8 cellular contexts compared by ENCODE assay signal in the genomic region with DNA sequence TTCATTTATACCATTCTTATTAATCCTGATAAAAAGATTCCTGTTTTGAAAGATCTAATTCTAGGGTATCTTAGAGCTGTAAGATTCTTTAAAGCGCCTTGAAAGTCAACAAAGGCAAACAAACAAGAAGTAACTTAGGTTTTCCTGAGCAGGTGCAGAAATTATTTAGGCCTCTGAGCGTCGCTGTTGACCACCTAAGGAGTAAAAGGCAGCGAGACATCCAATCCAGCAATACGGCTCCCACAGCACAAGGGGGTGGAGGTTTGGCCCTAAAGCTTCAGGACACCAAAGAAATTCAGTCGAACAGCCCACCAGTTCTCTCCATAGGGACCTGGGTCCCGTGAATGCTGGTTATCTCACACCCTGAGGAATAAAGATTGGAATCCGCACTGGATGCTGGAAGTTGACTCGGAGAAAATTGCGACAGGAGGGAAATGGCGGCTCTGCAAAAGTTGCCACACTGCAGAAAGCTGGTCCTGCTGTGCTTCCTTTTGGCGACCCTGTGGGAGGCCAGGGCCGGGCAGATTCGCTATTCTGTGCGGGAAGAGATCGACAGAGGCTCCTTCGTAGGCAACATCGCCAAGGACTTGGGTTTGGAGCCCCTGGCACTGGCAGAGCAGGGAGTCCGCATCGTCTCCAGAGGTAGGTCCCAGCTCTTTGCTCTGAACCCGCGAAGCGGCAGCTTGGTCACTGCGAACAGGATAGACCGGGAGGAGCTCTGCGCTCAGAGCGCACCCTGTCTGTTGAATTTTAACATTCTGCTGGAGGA. TPM values are rescaled to one million over a fixed set of nuclear protein-coding genes. Genes with fewer than 3 reads are reported as not detected.
DNase-seq lines count a peak whose midpoint lies in the region; FAIRE-seq and TF ChIP-seq lines count a peak whose summit lies in the region.

Gene PCDHGA2 (plus strand): TSS at position 223 of the 769 bp plus-strand sequence.

- H3K36me3 Mint-ChIP-seq in CD8-positive, alpha-beta memory T cell, result peaks cover 3 to 16% (median 7%) of the 10 kb centered on the region in 3 donors

- intact Hi-C loops in colonic mucosa (cut with DNase I), result no loop called here

- no peak for DNase-seq in D721Med (ENCODE audit: insufficient read length, low spot score)
- peak; percentile 41 for DNase-seq in KBM-7
- no peak for DNase-seq in coronary artery (ENCODE audit: low spot score)
- no peak for DNase-seq in NOMO-1 treated with dmso at 0.1 percent for 144 hours (lab: John Stamatoyannopoulos, UW; ENCODE audit: unreplicated experiment)
- no peak for DNase-seq in epidermal melanocyte (ENCODE audit: insufficient read length, low spot score)
- no peak for DNase-seq in CD8-positive, alpha-beta memory T cell
- DNase-seq in colonic mucosa, result no peak

- no peaks in the 10 kb centered on the region for H3K4me1 Mint-ChIP-seq in CD8-positive, alpha-beta memory T cell

- H3K9me3 ChIP-seq in muscle layer of colon (ENCODE audit: low read length) (peaks cover 59% of the 10 kb centered on the region), colonic mucosa (no peaks in the 10 kb centered on the region)
- H3K9me3 ChIP-seq in CD8-positive, alpha-beta memory T cell (ENCODE audit: low read length), result no peaks in the 10 kb centered on the region

- H3K9ac ChIP-seq in muscle layer of colon (ENCODE audit: low read length) (no peak within 1 kb of the TSS), colonic mucosa (ENCODE audit: low read depth in 2 of 2, low read length in 2 of 2) (no peak within 1 kb of the TSS)

- H3K36me3 ChIP-seq in muscle layer of colon (ENCODE audit: insufficient read depth, low read length) (no peaks in the 10 kb centered on the region), colonic mucosa (no peaks in the 10 kb centered on the region)
- no peaks in the 10 kb centered on the region for H3K36me3 ChIP-seq in CD8-positive, alpha-beta memory T cell (ENCODE audit: insufficient read depth, low read length)

- H3K27ac Mint-ChIP-seq in CD8-positive, alpha-beta memory T cell, result peak within 1 kb of the TSS in 1 of 8 donors; percentile 5

- H3K4me1 ChIP-seq in muscle layer of colon (ENCODE audit: insufficient read depth, low read length) (no peaks in the 10 kb centered on the region), colonic mucosa (no peaks in the 10 kb centered on the region)
- no peaks in the 10 kb centered on the region for H3K4me1 ChIP-seq in CD8-positive, alpha-beta memory T cell (ENCODE audit: insufficient read depth, low read length)

- H3K27me3 Mint-ChIP-seq in CD8-positive, alpha-beta memory T cell, result peaks cover 76 to 86% of the 10 kb centered on the region in 2 donors

- H3K4me3 Mint-ChIP-seq in CD8-positive, alpha-beta memory T cell, result no peak within 1 kb of the TSS

- H3K27ac ChIP-seq in coronary artery (no peak within 1 kb of the TSS), muscle layer of colon (ENCODE audit: low read depth, low read length) (no peak within 1 kb of the TSS), colonic mucosa (no peak within 1 kb of the TSS)
- H3K27ac ChIP-seq in CD8-positive, alpha-beta memory T cell (ENCODE audit: low read depth, low read length), result no peak within 1 kb of the TSS

- H3K4me3 ChIP-seq in coronary artery (peak within 1 kb of the TSS; percentile 60), muscle layer of colon (ENCODE audit: low read depth in 1 of 2, low read length in 2 of 2) (peak within 1 kb of the TSS; percentile 9 to 48), colonic mucosa (no peak within 1 kb of the TSS)
- H3K4me3 ChIP-seq in CD8-positive, alpha-beta memory T cell (ENCODE audit: low read length), result no peak within 1 kb of the TSS

- no peak for FAIRE-seq in D721Med (lab: Jason Lieb, UNC)

- H3K27me3 ChIP-seq in muscle layer of colon (ENCODE audit: control insufficient read depth in 1 of 2, insufficient read depth in 2 of 2, low read length in 2 of 2) (peaks cover 0 to 6% of the 10 kb centered on the region in 2 donors), colonic mucosa (no peaks in the 10 kb centered on the region)
- no peaks in the 10 kb centered on the region for H3K27me3 ChIP-seq in CD8-positive, alpha-beta memory T cell (ENCODE audit: insufficient read depth, low read length, poor library complexity, severe bottlenecking)

- POLR2A ChIA-PET in CD8-positive, alpha-beta memory T cell (lab: Charles Lee), result no interaction called here

- CTCF ChIA-PET in CD8-positive, alpha-beta memory T cell (lab: Charles Lee), result interaction anchor here (1.0 to 1.4 kb wide), 2 partner anchors 8 to 15 kb away, joined by 3 to 4 read pairs; partner anchors contain the start of gene PCDHGA1

- peaks cover 40 to 80% (median 70%) of the 10 kb centered on the region in 5 donors for H3K9me3 Mint-ChIP-seq in CD8-positive, alpha-beta memory T cell

- peak; percentile 38 for TF ChIP-seq CTCF in D721Med (IDR thresholded peaks at IDR 0.05; ENCODE audit: insufficient read depth, missing control alignments)
- no peak for TF ChIP-seq CTCF in coronary artery (IDR thresholded peaks at IDR 0.05)
- TF ChIP-seq CTCF in colonic mucosa (IDR thresholded peaks at IDR 0.05), result no peak

- in situ Hi-C loops in KBM-7 (cut with MboI; ENCODE audit: low pct_unique_long_range_greater_than_20kb, low sequenced_read_pairs), result no loop called here

RNA-seq across cellular contexts. Expression of gene PCDHGA2, which starts in this region (rescaled TPM):
- total RNA-seq in CD8-positive, alpha-beta memory T cell, result under 1 TPM in 1 of 2 experiments, not detected in 1; 0.07 TPM
- polyA plus RNA-seq in CD8-positive, alpha-beta memory T cell, result not detected
- under 1 TPM; 0.22 to 0.50 TPM for total RNA-seq in colonic mucosa

Comparison
In these comparisons a context has a peak if more than half of its experiments do, and no peak if none do; other contexts are left out.
1. H3K4me3 ChIP-seq: peak in coronary artery (single experiment) and muscle layer of colon (2 of 2); none in CD8-positive, alpha-beta memory T cell (single experiment) and colonic mucosa (single experiment).